Comparison of ENCODE assay signal across 8 cellular contexts in the genomic region with DNA sequence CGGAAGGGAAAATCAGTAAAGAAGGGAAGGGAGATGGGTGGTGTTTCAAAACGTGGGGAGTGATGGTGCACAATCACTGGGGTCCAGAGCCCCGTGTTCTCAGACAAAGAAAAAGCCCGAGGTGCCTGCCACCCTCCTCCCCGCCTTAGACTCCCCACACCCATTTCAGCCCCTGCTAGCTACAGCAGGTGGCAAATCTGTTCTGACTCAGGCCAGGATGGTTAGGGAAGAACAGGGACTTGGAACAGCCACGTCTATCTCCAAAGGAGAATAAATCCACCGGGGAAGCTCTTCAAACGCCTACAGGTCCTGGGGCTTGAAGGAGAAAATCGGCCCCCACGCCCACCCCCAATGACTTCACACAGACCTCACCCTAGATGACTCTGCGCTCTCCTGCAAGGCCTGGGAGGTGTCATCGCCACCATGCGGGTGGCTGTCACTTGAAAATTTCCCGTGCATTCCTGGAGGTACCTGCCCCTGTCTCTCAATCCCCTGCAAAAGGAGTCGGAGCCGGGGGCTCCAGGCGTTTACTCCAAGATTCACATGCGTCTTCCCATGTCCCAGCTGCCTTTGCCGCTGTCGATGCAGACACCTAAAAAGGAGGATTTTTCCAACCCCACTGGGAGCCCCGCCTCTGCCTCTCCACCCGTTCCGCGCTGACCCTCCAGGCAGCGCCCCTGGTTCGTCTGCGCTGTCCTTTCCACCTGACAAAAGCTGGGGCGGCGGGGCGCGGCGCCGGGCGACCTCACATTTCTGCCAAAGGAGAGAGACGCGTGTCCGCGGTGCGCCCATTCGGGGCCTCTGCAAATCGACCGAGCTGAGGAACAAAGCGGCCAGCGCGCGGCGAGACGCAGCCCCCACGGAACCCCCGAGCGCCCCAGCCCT. TPM values are rescaled to one million over a fixed set of nuclear protein-coding genes. Genes with fewer than 3 reads are reported as not detected.
DNase-seq lines count a peak whose midpoint lies in the region; ATAC-seq and TF ChIP-seq lines count a peak whose summit lies in the region.

No MANE protein-coding gene starts in this region.

- peak overlapping the region; percentile 75 for H3K4me3 ChIP-seq in coronary artery

- peaks cover 27% of the 10 kb centered on the region for H3K4me1 Mint-ChIP-seq in CD4-positive, alpha-beta T cell (ENCODE audit: low read depth)
- H3K4me1 Mint-ChIP-seq in IgD-negative memory B cell (peaks cover 0 to 13% (median 7%) of the 10 kb centered on the region in 3 donors), naive B cell (peaks cover 8 to 18% (median 17%) of the 10 kb centered on the region in 3 donors)

- no peak for ATAC-seq in CD4-positive, alpha-beta T cell (ENCODE audit: poor library complexity)
- ATAC-seq in naive B cell (ENCODE audit: low read depth in 2 of 2), result no peak

- POLR2A ChIA-PET in CD4-positive, alpha-beta T cell (lab: Charles Lee), result interaction anchor here (0.5 to 3.5 kb wide), 2 partner anchors 16 to 104 kb away, joined by 3 to 10 read pairs; partner anchors contain the start of gene KDM3A

- H3K9me3 ChIP-seq in CD4-positive, alpha-beta T cell (ENCODE audit: control insufficient read depth, low read length), result peaks cover 14% of the 10 kb centered on the region

- H3K27me3 Mint-ChIP-seq in CD4-positive, alpha-beta T cell, result peaks cover 70% of the 10 kb centered on the region
- peaks cover 59% of the 10 kb centered on the region for H3K27me3 Mint-ChIP-seq in IgD-negative memory B cell
- peaks cover 74 to 86% (median 85%) of the 10 kb centered on the region in 3 donors for H3K27me3 Mint-ChIP-seq in naive B cell

- intact Hi-C loops in CD4-positive, alpha-beta T cell (cut with DNase I, micrococcal nuclease), result no loop called here

- no peaks in the 10 kb centered on the region for H3K36me3 Mint-ChIP-seq in CD4-positive, alpha-beta T cell (ENCODE audit: low read depth)
- H3K36me3 Mint-ChIP-seq in IgD-negative memory B cell (no peaks in the 10 kb centered on the region), naive B cell (peaks cover 0 to 23% of the 10 kb centered on the region in 2 donors)

- peaks cover 57% of the 10 kb centered on the region for H3K27me3 ChIP-seq in CD4-positive, alpha-beta T cell (ENCODE audit: control insufficient read depth, insufficient read depth, low read length)

- H3K4me3 Mint-ChIP-seq in CD4-positive, alpha-beta T cell, result peak overlapping the region; percentile 77
- H3K4me3 Mint-ChIP-seq in IgD-negative memory B cell, result peak overlapping the region; percentile 36 to 71 (median 68)
- peak overlapping the region; percentile 29 to 88 (median 75) for H3K4me3 Mint-ChIP-seq in naive B cell

- CTCF ChIA-PET in CD4-positive, alpha-beta T cell (lab: Charles Lee), result interaction anchor here (0.6 kb wide), 1 partner anchor 32 kb away, joined by 4 read pairs; no protein-coding TSS in a partner anchor

- DNase-seq in CD4-positive, alpha-beta T cell, result no peak
- DNase-seq in coronary artery (ENCODE audit: low spot score) (no peak), naive B cell (no peak), NCI-H2196 treated with DMSO at 0.1 percent for 48 hours (lab: John Stamatoyannopoulos, UW; ENCODE audit: unreplicated experiment) (no peak), inferior parietal cortex (ENCODE audit: extremely low spot score) (no peak), NCI-H2081 treated with DMSO at 0.1 percent for 48 hours (lab: John Stamatoyannopoulos, UW) (no peak), NCI-H128 (lab: John Stamatoyannopoulos, UW; ENCODE audit: unreplicated experiment) (no peak)

- no peak overlapping the region for H3K27ac Mint-ChIP-seq in CD4-positive, alpha-beta T cell
- H3K27ac Mint-ChIP-seq in IgD-negative memory B cell (no peak overlapping the region), naive B cell (no peak overlapping the region)

- H3K9me3 Mint-ChIP-seq in CD4-positive, alpha-beta T cell, result peaks cover 6% of the 10 kb centered on the region
- H3K9me3 Mint-ChIP-seq in IgD-negative memory B cell (peaks cover 5 to 10% (median 9%) of the 10 kb centered on the region in 3 donors), naive B cell (peaks cover 8 to 20% (median 16%) of the 10 kb centered on the region in 7 donors)

- no peak for TF ChIP-seq CTCF in CD4-positive, alpha-beta T cell (IDR thresholded peaks at IDR 0.05)
- TF ChIP-seq CTCF in coronary artery (IDR thresholded peaks at IDR 0.05), result no peak

- H3K27ac ChIP-seq in CD4-positive, alpha-beta T cell (ENCODE audit: low read depth, low read length), result no peak overlapping the region
- H3K27ac ChIP-seq in coronary artery, result peak overlapping the region; percentile 46 to 75

RNA-seq across cellular contexts. Expression of gene REEP1, which starts 0.8 kb away (rescaled TPM):
- not detected for total RNA-seq in CD4-positive, alpha-beta T cell
- polyA plus RNA-seq in IgD-negative memory B cell, result not detected
- polyA plus RNA-seq in naive B cell (ENCODE audit: low read depth in 6 of 6), result under 1 TPM in 1 of 6 donors, not detected in 5; 0.11 TPM
